ENCODE assay signal across 12 cellular contexts in genomic region chr7:2116086-2116810, GRCh38.
DNase-seq lines count a peak whose midpoint lies in the region; ATAC-seq and TF ChIP-seq lines count a peak whose summit lies in the region.
"Had no signal": no experiment of that assay in that cellular context is flagged by ENCODE, and none has a peak within 500 bp of the region (broad histone marks: within the 10 kb centered on the region; RNA-seq: fewer than 3 reads in every experiment).

No MANE protein-coding gene starts in this region.

- H3K4me3 Mint-ChIP-seq in endothelial cell (ENCODE audit: unreplicated experiment) (no peak overlapping the region), neural progenitor cell (no peak overlapping the region)
- H3K4me3 Mint-ChIP-seq: neural crest cell had no signal

- H3K4me1 ChIP-seq in neural progenitor cell = peaks cover 9% of the 10 kb centered on the region

- no peak for ATAC-seq in GM21528 (IDR thresholded peaks at IDR 0.05; ENCODE audit: low FRiP score, unreplicated experiment)
- no peak for ATAC-seq in HG03565 (IDR thresholded peaks at IDR 0.05; ENCODE audit: unreplicated experiment)

- TF ChIP-seq CTCF in endothelial cell (IDR thresholded peaks at IDR 0.05; ENCODE audit: unreplicated experiment) (no peak), neural progenitor cell (IDR thresholded peaks at IDR 0.05) (no peak)

- H3K9me3 Mint-ChIP-seq in endothelial cell (ENCODE audit: unreplicated experiment) (no peaks in the 10 kb centered on the region), neural progenitor cell (no peaks in the 10 kb centered on the region)
- H3K9me3 Mint-ChIP-seq: neural crest cell had no signal

- peaks cover 6% of the 10 kb centered on the region for H4K20me1 ChIP-seq in neural progenitor cell (ENCODE audit: low read depth)

- H3K27me3 Mint-ChIP-seq in endothelial cell (ENCODE audit: unreplicated experiment) (peaks cover 21% of the 10 kb centered on the region), neural progenitor cell (ENCODE audit: insufficient read depth, low read depth) (peaks cover 8% of the 10 kb centered on the region)

- no peak overlapping the region for H2AFZ ChIP-seq in neural progenitor cell (replicated peaks)

- H3K36me3 Mint-ChIP-seq in endothelial cell (ENCODE audit: low read depth, unreplicated experiment) (peaks cover 8% of the 10 kb centered on the region), neural progenitor cell (peaks cover 8% of the 10 kb centered on the region)

- no peaks in the 10 kb centered on the region for H3K36me3 ChIP-seq in neural progenitor cell
- H3K36me3 ChIP-seq: adrenal gland had no signal

- H3K9ac ChIP-seq in neural progenitor cell = no peak overlapping the region

- no peaks in the 10 kb centered on the region for H3K79me2 ChIP-seq in neural progenitor cell (ENCODE audit: low read depth)

- H3F3A ChIP-seq in neural progenitor cell (ENCODE audit: low read depth) = no peaks in the 10 kb centered on the region

- H3K27ac ChIP-seq in neural progenitor cell = no peak overlapping the region

- DNase-seq in Daoy (ENCODE audit: low read depth) = peak; percentile 92
- peak; percentile 91 for DNase-seq in NCI-H510A treated with DMSO at 0.1 percent for 48 hours (lab: John Stamatoyannopoulos, UW)
- DNase-seq in endothelial cell (ENCODE audit: low spot score) = no peak
- DNase-seq in occipital lobe (lab: John Stamatoyannopoulos, UW) = peak; percentile 64
- no peak for DNase-seq in SKM-1 treated with dmso at 0.1 percent for 144 hours (lab: John Stamatoyannopoulos, UW; ENCODE audit: unreplicated experiment)
- DNase-seq in neural progenitor cell (ENCODE audit: low spot score) = no peak
- DNase-seq: activated CD4-positive, alpha-beta T cell treated with anti-CD3 and anti-CD28 coated beads, Interleukin-2, amount 50 U/mL, for 1 hour; KBM-7 had no signal

- H3K27me3 ChIP-seq in neural progenitor cell = no peaks in the 10 kb centered on the region
- H3K27me3 ChIP-seq: adrenal gland had no signal

- H3K4me3 ChIP-seq in neural progenitor cell = no peak overlapping the region
- H3K4me3 ChIP-seq: adrenal gland had no signal

- no peak overlapping the region for H3K4me2 ChIP-seq in neural progenitor cell

- H3K27ac Mint-ChIP-seq in endothelial cell (ENCODE audit: unreplicated experiment) = peak overlapping the region; percentile 61
- H3K27ac Mint-ChIP-seq in neural progenitor cell = no peak overlapping the region

- peaks cover 26% of the 10 kb centered on the region for H3K4me1 Mint-ChIP-seq in endothelial cell (ENCODE audit: unreplicated experiment)
- peaks cover 36% of the 10 kb centered on the region for H3K4me1 Mint-ChIP-seq in neural progenitor cell

- no peaks in the 10 kb centered on the region for H3K9me3 ChIP-seq in neural progenitor cell (ENCODE audit: low read depth)
- H3K9me3 ChIP-seq: adrenal gland had no signal

Comparison
In these comparisons a context has a peak if more than half of its experiments do, and no peak if none do; other contexts are left out.
1. DNase-seq: peak in Daoy (single experiment), NCI-H510A treated with DMSO at 0.1 percent for 48 hours (single experiment) and occipital lobe (single experiment); none in endothelial cell (single experiment), SKM-1 treated with dmso at 0.1 percent for 144 hours (single experiment) and neural progenitor cell (single experiment).